Comparison of ENCODE assay signal across 21 cellular contexts in genomic region chr1:204950353-204951001, GRCh38.
DNase-seq lines count a peak whose midpoint lies in the region; ATAC-seq, FAIRE-seq and TF ChIP-seq lines count a peak whose summit lies in the region.
"Had no signal": no experiment of that assay in that cellular context is flagged by ENCODE, and none has a peak within 500 bp of the region (broad histone marks: within the 10 kb centered on the region; RNA-seq: fewer than 3 reads in every experiment).

No MANE protein-coding gene starts in this region.

- no peak overlapping the region for H3K4me3 Mint-ChIP-seq in WTC11
- H3K4me3 Mint-ChIP-seq: CD8-positive, alpha-beta T cell had no signal

- CTCF ChIA-PET in WTC11 (lab: Charles Lee) = interaction anchor here (0.9 to 1.4 kb wide), 2 partner anchors 38 to 111 kb away, joined by 3 to 4 read pairs; no protein-coding TSS in a partner anchor

- DNase-seq in DMS79 treated with DMSO at 0.1 percent for 48 hours (lab: John Stamatoyannopoulos, UW) (peak; percentile 18), DMS79 (lab: John Stamatoyannopoulos, UW) (no peak), WTC11 (ENCODE audit: low spot score) (no peak), head of caudate nucleus (peak in 32 of 42 donors; percentile 19 to 79 (median 48)), hypothalamus (lab: John Stamatoyannopoulos, UW) (no peak), D721Med (ENCODE audit: insufficient read length, low spot score) (no peak)
- DNase-seq in activated CD8-positive, alpha-beta memory T cell treated with anti-CD3 and anti-CD28 coated beads, Interleukin-2, amount 50 U/mL, for 4 hours = no peak
- DNase-seq: BE2C; CD8-positive, alpha-beta T cell; GF-D8; GOT3; NCI-H1105; NCI-H1694; NCI-H2107; NCI-H345; NCI-H526; RPMI8226; SIG-M5 had no signal

- POLR2A ChIA-PET in WTC11 (lab: Charles Lee) = interaction anchor here (0.7 kb wide), 1 partner anchor 140 kb away, joined by 6 read pairs; no protein-coding TSS in a partner anchor

- no peak for FAIRE-seq in D721Med (lab: Jason Lieb, UNC)
- FAIRE-seq: GM12892 had no signal

- H3K27me3 Mint-ChIP-seq in WTC11 (ENCODE audit: low read depth) = no peaks in the 10 kb centered on the region

- H3K4me1 Mint-ChIP-seq in WTC11 = peaks cover 14% of the 10 kb centered on the region

- no peak overlapping the region for H3K27ac Mint-ChIP-seq in WTC11
- H3K27ac Mint-ChIP-seq: CD8-positive, alpha-beta T cell had no signal

- no peaks in the 10 kb centered on the region for H3K36me3 Mint-ChIP-seq in WTC11
- H3K36me3 Mint-ChIP-seq: CD8-positive, alpha-beta T cell had no signal

- intact Hi-C loops in head of caudate nucleus (cut with DNase I) = no loop called here

- H3K27ac ChIP-seq in temporal lobe (ENCODE audit: low read depth, low read length) = peak overlapping the region; percentile 38
- H3K27ac ChIP-seq: 22Rv1 had no signal

- peak; percentile 68 for ATAC-seq in WTC11
- ATAC-seq: CD8-positive, alpha-beta T cell had no signal

- TF ChIP-seq CTCF in WTC11 (IDR thresholded peaks at IDR 0.05) (no peak), D721Med (IDR thresholded peaks at IDR 0.05; ENCODE audit: insufficient read depth, missing control alignments) (no peak)

- H3K9me3 Mint-ChIP-seq in WTC11 = no peaks in the 10 kb centered on the region
- H3K9me3 Mint-ChIP-seq: CD8-positive, alpha-beta T cell had no signal

TF ChIP-seq in WTC11, 78 proteins besides CTCF, POLR2A, EP300 and RAD21:
- TF ChIP-seq PRRX2 (CRISPR knock-in tag; IDR thresholded peaks at IDR 0.05) (0 out of 2 replicates have a peak, but pooled peaks have one; percentile 39), SMAD3 (CRISPR knock-in tag; IDR thresholded peaks at IDR 0.05; ENCODE audit: borderline replicate concordance) (no peak), ZNF423 (CRISPR knock-in tag; IDR thresholded peaks at IDR 0.05) (peak; percentile 76; the same call in 1 of the 2 replicates)

Comparison
In these comparisons a context has a peak if more than half of its experiments do, and no peak if none do; other contexts are left out.
1. DNase-seq: peak in DMS79 treated with DMSO at 0.1 percent for 48 hours (single experiment) and head of caudate nucleus (32 of 42); none in DMS79 (single experiment), WTC11 (single experiment), activated CD8-positive, alpha-beta memory T cell treated with anti-CD3 and anti-CD28 coated beads, Interleukin-2, amount 50 U/mL, for 4 hours (single experiment), hypothalamus (0 of 51) and D721Med (single experiment).